8 cellular contexts compared by ENCODE assay signal in genomic region chr1:209354111-209354839, GRCh38.
DNase-seq lines count a peak whose midpoint lies in the region; ATAC-seq and TF ChIP-seq lines count a peak whose summit lies in the region.

No MANE protein-coding gene starts in this region.

- ATAC-seq in GM19438 (IDR thresholded peaks at IDR 0.05; ENCODE audit: low read depth, unreplicated experiment) (peak; percentile 84), HG03575 (IDR thresholded peaks at IDR 0.05; ENCODE audit: extremely low read depth, insufficient number of reproducible peaks, low FRiP score, unreplicated experiment) (peak; percentile 72)
- ATAC-seq in stimulated activated memory B cell treated with anti-CD40 and anti-IgM and Interleukin-4, amounts not matched to agents 10 μg/mL and 1 μg/mL and 100 μg/mL, for 72 hours, result peak; percentile 65

- DNase-seq in CD14-positive monocyte (ENCODE audit: low spot score) (peak; percentile 54), NCI-H69 (lab: John Stamatoyannopoulos, UW) (peak; percentile 84), epithelial cell of esophagus (ENCODE audit: low read depth) (peak; percentile 95), midbrain (lab: John Stamatoyannopoulos, UW) (peak; percentile 76)
- DNase-seq in activated CD4-positive, alpha-beta T cell treated with anti-CD3 and anti-CD28 coated beads, Interleukin-2, amount 50 U/mL, for 48 hours, result peak; percentile 54 to 56

- peaks cover 0 to 4% (median 0%) of the 10 kb centered on the region in 7 donors for H3K9me3 Mint-ChIP-seq in CD14-positive monocyte
- no peaks in the 10 kb centered on the region for H3K9me3 Mint-ChIP-seq in stimulated activated memory B cell treated with anti-CD40 and anti-IgM and Interleukin-4, amounts not matched to agents 10 μg/mL and 1 μg/mL and 100 μg/mL, for 72 hours

- peak; percentile 84 for TF ChIP-seq CTCF in CD14-positive monocyte (IDR thresholded peaks at IDR 0.05)
- peak; percentile 97 for TF ChIP-seq CTCF in epithelial cell of esophagus (IDR thresholded peaks at IDR 0.05; ENCODE audit: insufficient read depth, low read depth, low read length, missing control alignments)

- H3K4me3 ChIP-seq in epithelial cell of esophagus (ENCODE audit: low read length), result no peak overlapping the region

- no peak overlapping the region for H3K27ac Mint-ChIP-seq in CD14-positive monocyte
- H3K27ac Mint-ChIP-seq in stimulated activated memory B cell treated with anti-CD40 and anti-IgM and Interleukin-4, amounts not matched to agents 10 μg/mL and 1 μg/mL and 100 μg/mL, for 72 hours, result no peak overlapping the region

- peaks cover 0 to 4% (median 1%) of the 10 kb centered on the region in 3 donors for H3K27me3 Mint-ChIP-seq in CD14-positive monocyte (ENCODE audit: low read depth in 3 of 3)
- no peaks in the 10 kb centered on the region for H3K27me3 Mint-ChIP-seq in stimulated activated memory B cell treated with anti-CD40 and anti-IgM and Interleukin-4, amounts not matched to agents 10 μg/mL and 1 μg/mL and 100 μg/mL, for 72 hours

- H3K4me1 Mint-ChIP-seq in CD14-positive monocyte, result no peaks in the 10 kb centered on the region
- no peaks in the 10 kb centered on the region for H3K4me1 Mint-ChIP-seq in stimulated activated memory B cell treated with anti-CD40 and anti-IgM and Interleukin-4, amounts not matched to agents 10 μg/mL and 1 μg/mL and 100 μg/mL, for 72 hours

- no peak overlapping the region for H3K4me3 Mint-ChIP-seq in CD14-positive monocyte
- no peak overlapping the region for H3K4me3 Mint-ChIP-seq in stimulated activated memory B cell treated with anti-CD40 and anti-IgM and Interleukin-4, amounts not matched to agents 10 μg/mL and 1 μg/mL and 100 μg/mL, for 72 hours

- intact Hi-C loops in CD14-positive monocyte (cut with micrococcal nuclease), result no loop called here

- H3K36me3 Mint-ChIP-seq in CD14-positive monocyte, result no peaks in the 10 kb centered on the region
- no peaks in the 10 kb centered on the region for H3K36me3 Mint-ChIP-seq in stimulated activated memory B cell treated with anti-CD40 and anti-IgM and Interleukin-4, amounts not matched to agents 10 μg/mL and 1 μg/mL and 100 μg/mL, for 72 hours
